13 cellular contexts compared by ENCODE assay signal in the genomic region with DNA sequence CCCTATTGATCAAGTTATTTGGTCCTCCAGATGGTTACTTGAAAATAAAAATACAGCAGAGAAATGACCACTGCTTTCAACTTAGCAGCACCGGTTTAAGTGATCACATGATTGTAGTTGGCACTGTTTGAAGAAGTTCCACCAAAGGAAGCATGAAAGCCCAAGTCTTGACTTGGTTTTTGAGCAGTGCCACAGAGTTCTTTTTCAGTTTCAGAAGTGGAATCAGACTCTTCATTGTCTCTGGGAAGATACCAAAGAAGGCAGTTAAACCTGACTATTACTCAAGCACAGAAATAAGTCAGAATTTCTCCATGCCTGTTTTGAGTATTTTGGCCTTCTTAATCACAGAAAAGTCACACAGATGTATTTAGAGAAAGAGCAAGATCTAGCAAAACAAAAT.
DNase-seq lines count a peak whose midpoint lies in the region; ATAC-seq and FAIRE-seq lines count a peak whose summit lies in the region.
"Had no signal": no experiment of that assay in that cellular context is flagged by ENCODE, and none has a peak within 500 bp of the region (broad histone marks: within the 10 kb centered on the region; RNA-seq: fewer than 3 reads in every experiment).

No MANE protein-coding gene starts in this region.

- no peaks in the 10 kb centered on the region for H3K27me3 ChIP-seq in small intestine (ENCODE audit: control insufficient read depth in 2 of 2, insufficient read depth in 2 of 2, low read length in 2 of 2)

- no peaks in the 10 kb centered on the region for H3K36me3 ChIP-seq in small intestine (ENCODE audit: control insufficient read depth in 2 of 2, insufficient read depth in 2 of 2, low read length in 2 of 2)

- H3K4me3 ChIP-seq in small intestine (ENCODE audit: low read depth in 1 of 2, low read length in 2 of 2), result no peak overlapping the region
- H3K4me3 ChIP-seq: lung had no signal

- no peaks in the 10 kb centered on the region for H3K9me3 ChIP-seq in small intestine (ENCODE audit: control insufficient read depth, low read depth)

- DNase-seq in COLO829 (ENCODE audit: low spot score), result peak; percentile 19
- DNase-seq in left cardiac atrium, result no peak
- no peak for DNase-seq in ecto neural progenitor cell (ENCODE audit: low spot score)
- no peak for DNase-seq in small intestine
- DNase-seq in stimulated activated naive CD4-positive, alpha-beta T cell (lab: John Stamatoyannopoulos, UW), result no peak
- DNase-seq: caudate nucleus, DMS153, nucleus accumbens, SHP77 treated with DMSO at 0.1 percent for 48 hours had no signal

- 64 to 82% (median 66%) methylated on average over 1 of the region's 1 CpG for WGBS in small intestine, 3 donors

- intact Hi-C loops in left cardiac atrium (cut with DNase I), result no loop called here

- H3K4me1 ChIP-seq in small intestine (ENCODE audit: control insufficient read depth in 2 of 2, insufficient read depth in 1 of 2, low read depth in 1 of 2, low read length in 1 of 2), result no peaks in the 10 kb centered on the region

- no peak overlapping the region for H3K27ac ChIP-seq in small intestine (ENCODE audit: low read depth in 1 of 2, low read length in 1 of 2)

- FAIRE-seq in small intestine (lab: Jason Lieb, UNC), result no peak

- ATAC-seq in GM18868 (IDR thresholded peaks at IDR 0.05; ENCODE audit: unreplicated experiment) (peak; percentile 95), GM21786 (IDR thresholded peaks at IDR 0.05; ENCODE audit: unreplicated experiment) (peak; percentile 87), HG03432 (IDR thresholded peaks at IDR 0.05; ENCODE audit: unreplicated experiment) (peak; percentile 89), left cardiac atrium (no peak)

Comparison
In these comparisons a context has a peak if more than half of its experiments do, and no peak if none do; other contexts are left out.
1. ATAC-seq: peak in GM18868 (single experiment), GM21786 (single experiment) and HG03432 (single experiment); none in left cardiac atrium (0 of 2).